In the genomic region with DNA sequence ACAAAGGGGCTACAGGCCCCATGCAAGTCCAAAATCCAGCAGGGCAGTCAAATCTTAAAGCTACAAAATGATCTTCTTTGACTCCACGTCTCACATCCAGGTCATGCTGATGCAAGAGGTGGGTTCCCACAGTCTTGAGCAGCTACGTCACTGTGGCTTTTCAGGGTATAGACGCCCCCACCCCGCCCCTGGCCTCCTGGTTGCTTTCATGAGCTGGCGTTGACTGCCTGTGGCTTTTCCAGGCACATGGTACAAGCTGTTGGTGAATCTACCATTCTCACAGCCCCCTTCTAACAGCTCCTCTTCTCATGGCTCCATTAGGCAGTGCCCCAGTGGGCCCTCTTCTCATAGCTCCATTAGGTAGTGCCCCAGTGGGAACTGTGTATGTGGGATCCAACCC, we compare ENCODE assay signal across 32 cellular contexts.
"Had no signal": no experiment of that assay in that cellular context is flagged by ENCODE, and none has a peak within 500 bp of the region (broad histone marks: within the 10 kb centered on the region; RNA-seq: fewer than 3 reads in every experiment).

No MANE protein-coding gene starts in this region.

- H3K9me3 ChIP-seq: ascending aorta, Peyer's patch had no signal

- H3K27me3 Mint-ChIP-seq: activated B cell treated with CpG ODN at 0.5 μM for 24 hours; activated naive CD8-positive, alpha-beta T cell treated with anti-CD3 and anti-CD28 coated beads, Interleukin-2, amount 10 ng/mL, durations not matched to agents 7 days and 5 days; central memory CD8-positive, alpha-beta T cell; IgD-negative memory B cell had no signal

- H3K27ac ChIP-seq: ascending aorta, cardiac muscle cell, Peyer's patch, SJSA1, VCaP had no signal

- H3K27ac Mint-ChIP-seq: activated B cell treated with CpG ODN at 0.5 μM for 24 hours; activated naive CD4-positive, alpha-beta T cell treated with anti-CD3 and anti-CD28 coated beads, Interleukin-2, amount 10 ng/mL, durations not matched to agents 7 days and 5 days; activated naive CD8-positive, alpha-beta T cell treated with anti-CD3 and anti-CD28 coated beads, Interleukin-2, amount 10 ng/mL, durations not matched to agents 7 days and 5 days; activated T-helper 1 cell treated with anti-CD3 and anti-CD28 coated beads, Interleukin-12 subunit alpha, Interleukin-12 subunit beta, Interleukin-2, Interleukin-4 antibody, amounts not matched to agents 30 ng/mL and 10 ng/mL and 1 ng/mL, durations not matched to agents 14 hours and 24 hours and 36 hours; IgD-negative memory B cell had no signal

- H3K4me3 Mint-ChIP-seq: activated B cell treated with CpG ODN at 0.5 μM for 24 hours; activated naive CD4-positive, alpha-beta T cell treated with anti-CD3 and anti-CD28 coated beads, Interleukin-2, amount 10 ng/mL, durations not matched to agents 7 days and 5 days; activated naive CD8-positive, alpha-beta T cell treated with anti-CD3 and anti-CD28 coated beads, Interleukin-2, amount 10 ng/mL, durations not matched to agents 7 days and 5 days; activated T-cell treated with anti-CD3 and anti-CD28 coated beads, Interleukin-2, amount 50 U/mL, for 4 hours; activated T-helper 1 cell treated with anti-CD3 and anti-CD28 coated beads, Interleukin-12 subunit alpha, Interleukin-12 subunit beta, Interleukin-2, Interleukin-4 antibody, amounts not matched to agents 30 ng/mL and 10 ng/mL and 1 ng/mL, durations not matched to agents 14 hours and 24 hours and 36 hours; central memory CD8-positive, alpha-beta T cell; IgD-negative memory B cell had no signal

- H3K27me3 ChIP-seq: ascending aorta, cardiac muscle cell, Peyer's patch, SJSA1 had no signal

- DNase-seq: activated B cell treated with CpG ODN at 0.5 μM for 24 hours; activated CD4-positive, alpha-beta T cell treated with anti-CD3 and anti-CD28 coated beads for 4 hours; activated CD4-positive, alpha-beta T cell treated with anti-CD3 and anti-CD28 coated beads, Interleukin-2, amount 50 U/mL, for 4 hours; activated CD4-positive, CD25-positive, alpha-beta regulatory T cell treated with anti-CD3 and anti-CD28 coated beads, Interleukin-2, amount 50 U/mL, for 72 hours; activated effector memory CD4-positive, alpha-beta T cell treated with Interleukin-2 at 50 U/mL for 16 hours; activated naive CD4-positive, alpha-beta T cell treated with anti-CD3 and anti-CD28 coated beads, Interleukin-2, amount 10 ng/mL, durations not matched to agents 7 days and 5 days; activated naive CD8-positive, alpha-beta T cell treated with anti-CD3 and anti-CD28 coated beads, Interleukin-2, amount 10 ng/mL, durations not matched to agents 7 days and 5 days; activated T-cell treated with anti-CD3 and anti-CD28 coated beads, Interleukin-2, amount 50 U/mL, for 4 hours; amygdala; KG1; MM.1S; MV-4-11; NCI-H1092; NCI-H1436 treated with DMSO at 0.1 percent for 48 hours; NCI-H1694 treated with DMSO at 0.1 percent for 48 hours; NCI-H2029; NCI-H345; NCI-H524 treated with DMSO at 0.1 percent for 48 hours; Peyer's patch; RPMI8226; SHP77 treated with DMSO at 0.1 percent for 48 hours; SW 1271; T-helper 1 cell; T-helper 2 cell; T-helper 9 cell had no signal

- H3K4me1 ChIP-seq: ascending aorta, Peyer's patch, SJSA1 had no signal

- H3K4me1 Mint-ChIP-seq: activated B cell treated with CpG ODN at 0.5 μM for 24 hours; activated naive CD4-positive, alpha-beta T cell treated with anti-CD3 and anti-CD28 coated beads, Interleukin-2, amount 10 ng/mL, durations not matched to agents 7 days and 5 days had no signal

- H3K36me3 ChIP-seq: cardiac muscle cell had no signal

- H3K4me3 ChIP-seq: ascending aorta, cardiac muscle cell, Peyer's patch, SJSA1 had no signal
